In genomic region chrX:12947545-12948235, GRCh38 we compare ENCODE assay signal across 8 cellular contexts. TPM values are rescaled to one million over a fixed set of nuclear protein-coding genes. Genes with fewer than 3 reads are reported as not detected.
DNase-seq lines count a peak whose midpoint lies in the region.

No MANE protein-coding gene starts in this region.

- H3K36me3 Mint-ChIP-seq in dendritic cell treated with granulocyte-macrophage colony-stimulating factor and Interleukin-4, amounts not matched to agents 40 ng/mL and 50 ng/mL, for 4 days (ENCODE audit: low read depth): no peaks in the 10 kb centered on the region

- no peak overlapping the region for H3K4me3 ChIP-seq in skin epidermis

- no peak overlapping the region for H3K4me3 Mint-ChIP-seq in dendritic cell treated with granulocyte-macrophage colony-stimulating factor and Interleukin-4, amounts not matched to agents 40 ng/mL and 50 ng/mL, for 4 days

- intact Hi-C loops in dendritic cell treated with granulocyte-macrophage colony-stimulating factor and Interleukin-4, amounts not matched to agents 40 ng/mL and 50 ng/mL, for 4 days (cut with micrococcal nuclease): loop anchor here (5.0 kb wide), 1 partner anchor 60 kb away; no protein-coding TSS in a partner anchor

- no peaks in the 10 kb centered on the region for H3K9me3 Mint-ChIP-seq in dendritic cell treated with granulocyte-macrophage colony-stimulating factor and Interleukin-4, amounts not matched to agents 40 ng/mL and 50 ng/mL, for 4 days

- H3K4me1 Mint-ChIP-seq in dendritic cell treated with granulocyte-macrophage colony-stimulating factor and Interleukin-4, amounts not matched to agents 40 ng/mL and 50 ng/mL, for 4 days (ENCODE audit: low read depth): peaks cover 58% of the 10 kb centered on the region

- H3K27me3 Mint-ChIP-seq in dendritic cell treated with granulocyte-macrophage colony-stimulating factor and Interleukin-4, amounts not matched to agents 40 ng/mL and 50 ng/mL, for 4 days: no peaks in the 10 kb centered on the region

- H3K27ac ChIP-seq in skin epidermis: peak overlapping the region in 19 of 21 experiments; percentile 3 to 85 (median 64)

- peak; percentile 23 for DNase-seq in NCI-H82 (lab: John Stamatoyannopoulos, UW)
- DNase-seq in NCI-H82 treated with DMSO at 0.1 percent for 48 hours (lab: John Stamatoyannopoulos, UW; ENCODE audit: unreplicated experiment): no peak
- peak; percentile 90 for DNase-seq in NCI-H69 (lab: John Stamatoyannopoulos, UW)
- no peak for DNase-seq in occipital lobe (lab: John Stamatoyannopoulos, UW)
- no peak for DNase-seq in amygdala (lab: John Stamatoyannopoulos, UW)
- no peak for DNase-seq in NCI-H226

- H3K27ac Mint-ChIP-seq in dendritic cell treated with granulocyte-macrophage colony-stimulating factor and Interleukin-4, amounts not matched to agents 40 ng/mL and 50 ng/mL, for 4 days: peak overlapping the region; percentile 50

RNA-seq across cellular contexts. Expression of gene TMSB4X, which starts 27.2 kb away (rescaled TPM):
- 4,817 TPM for total RNA-seq in occipital lobe

RNA-seq across cellular contexts. Expression of gene TLR8, which starts 41.3 kb away (rescaled TPM):
- total RNA-seq in occipital lobe: 0.47 TPM

Comparison
In these comparisons a context has a peak if more than half of its experiments do, and no peak if none do; other contexts are left out.
1. DNase-seq: peak in NCI-H82 (single experiment) and NCI-H69 (single experiment); none in NCI-H82 treated with DMSO at 0.1 percent for 48 hours (single experiment), occipital lobe (single experiment), amygdala (0 of 56) and NCI-H226 (single experiment).